21 cellular contexts compared by ENCODE assay signal in genomic region chr10:1654811-1655356, GRCh38.
"Had no signal": no experiment of that assay in that cellular context is flagged by ENCODE, and none has a peak within 500 bp of the region (broad histone marks: within the 10 kb centered on the region; RNA-seq: fewer than 3 reads in every experiment).

No MANE protein-coding gene starts in this region.

- H3K36me3 Mint-ChIP-seq: activated CD4-positive, alpha-beta memory T cell treated with anti-CD3 and anti-CD28 coated beads for 36 hours; activated naive CD4-positive, alpha-beta T cell treated with anti-CD3 and anti-CD28 coated beads, Interleukin-2, amount 10 ng/mL, durations not matched to agents 7 days and 5 days; naive thymus-derived CD4-positive, alpha-beta T cell; WTC11 had no signal

- H3K9me3 ChIP-seq: esophagus squamous epithelium, gastroesophageal sphincter, prostate gland, SJSA1, upper lobe of left lung had no signal

- ATAC-seq: activated CD4-positive, alpha-beta T cell treated with anti-CD3 and anti-CD28 coated beads for 36 hours; gastroesophageal sphincter; naive thymus-derived CD4-positive, alpha-beta T cell; WTC11 had no signal

- H3K27ac Mint-ChIP-seq: activated CD4-positive, alpha-beta memory T cell treated with anti-CD3 and anti-CD28 coated beads for 36 hours; activated CD4-positive, alpha-beta T cell treated with anti-CD3 and anti-CD28 coated beads for 36 hours; activated naive CD4-positive, alpha-beta T cell treated with anti-CD3 and anti-CD28 coated beads, Interleukin-2, amount 10 ng/mL, durations not matched to agents 7 days and 5 days; dendritic cell treated with granulocyte-macrophage colony-stimulating factor and Interleukin-4, amounts not matched to agents 40 ng/mL and 50 ng/mL, for 4 days; naive thymus-derived CD4-positive, alpha-beta T cell; WTC11 had no signal

- H3K4me3 Mint-ChIP-seq: activated CD4-positive, alpha-beta memory T cell treated with anti-CD3 and anti-CD28 coated beads for 36 hours; activated CD4-positive, alpha-beta T cell treated with anti-CD3 and anti-CD28 coated beads for 36 hours; activated naive CD4-positive, alpha-beta T cell treated with anti-CD3 and anti-CD28 coated beads, Interleukin-2, amount 10 ng/mL, durations not matched to agents 7 days and 5 days; dendritic cell treated with granulocyte-macrophage colony-stimulating factor and Interleukin-4, amounts not matched to agents 40 ng/mL and 50 ng/mL, for 4 days; naive thymus-derived CD4-positive, alpha-beta T cell; neural crest cell; WTC11 had no signal

- H3K4me1 ChIP-seq: esophagus squamous epithelium, gastroesophageal sphincter, prostate gland, SJSA1, upper lobe of left lung had no signal

- H3K27ac ChIP-seq: esophagus squamous epithelium, gastroesophageal sphincter, prostate gland, SJSA1, upper lobe of left lung had no signal

- H3K9me3 Mint-ChIP-seq: activated CD4-positive, alpha-beta memory T cell treated with anti-CD3 and anti-CD28 coated beads for 36 hours; activated naive CD4-positive, alpha-beta T cell treated with anti-CD3 and anti-CD28 coated beads, Interleukin-2, amount 10 ng/mL, durations not matched to agents 7 days and 5 days; dendritic cell treated with granulocyte-macrophage colony-stimulating factor and Interleukin-4, amounts not matched to agents 40 ng/mL and 50 ng/mL, for 4 days; neural crest cell; WTC11 had no signal

- DNase-seq: activated CD4-positive, alpha-beta memory T cell treated with anti-CD3 and anti-CD28 coated beads for 36 hours; activated CD4-positive, alpha-beta T cell treated with anti-CD3 and anti-CD28 coated beads for 36 hours; activated effector memory CD4-positive, alpha-beta T cell treated with anti-CD3 and anti-CD28 coated beads, Interleukin-2, amount 50 U/mL, for 16 hours; activated naive CD4-positive, alpha-beta T cell treated with anti-CD3 and anti-CD28 coated beads, Interleukin-2, amount 10 ng/mL, durations not matched to agents 7 days and 5 days; activated T-cell treated with anti-CD3 and anti-CD28 coated beads for 4 hours; amygdala; cerebellar nuclear complex; effector memory CD4-positive, alpha-beta T cell; esophagus squamous epithelium; hypothalamus; mesenchymal stem cell; naive thymus-derived CD4-positive, alpha-beta T cell; stimulated activated CD4-positive, alpha-beta T cell treated with anti-CD3 and anti-CD28 coated beads, Interleukin-1b, Interleukin-23, amount 100 ng/mL, for 48 hours; T-helper 9 cell; upper lobe of left lung had no signal

- H3K27me3 ChIP-seq: SJSA1, upper lobe of left lung had no signal

- H3K36me3 ChIP-seq: esophagus squamous epithelium, gastroesophageal sphincter, prostate gland, SJSA1, upper lobe of left lung had no signal

- H3K4me1 Mint-ChIP-seq: activated CD4-positive, alpha-beta T cell treated with anti-CD3 and anti-CD28 coated beads for 36 hours; activated naive CD4-positive, alpha-beta T cell treated with anti-CD3 and anti-CD28 coated beads, Interleukin-2, amount 10 ng/mL, durations not matched to agents 7 days and 5 days had no signal

- H3K4me3 ChIP-seq: esophagus squamous epithelium, gastroesophageal sphincter, prostate gland, SJSA1, upper lobe of left lung had no signal
